19 cellular contexts compared by ENCODE assay signal in the genomic region with DNA sequence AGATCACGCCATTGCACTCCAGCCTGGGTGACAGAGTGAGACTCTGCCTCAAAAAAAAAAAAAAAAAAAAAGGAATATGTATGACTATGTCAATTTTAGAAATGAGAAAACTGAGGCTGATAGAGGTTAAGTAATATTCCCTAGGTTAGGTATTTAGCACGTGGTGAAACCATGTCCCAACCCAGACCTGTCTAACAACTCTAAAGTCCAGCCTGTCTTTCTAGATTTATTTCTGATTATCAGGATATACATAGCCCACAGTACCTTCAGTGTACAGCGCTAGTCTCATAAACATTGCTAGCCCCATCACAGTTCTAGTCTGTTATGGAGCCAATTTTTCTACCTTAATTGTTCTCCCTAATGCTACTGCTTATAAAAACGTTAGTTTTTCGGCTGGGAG.
"Had no signal": no experiment of that assay in that cellular context is flagged by ENCODE, and none has a peak within 500 bp of the region (broad histone marks: within the 10 kb centered on the region; RNA-seq: fewer than 3 reads in every experiment).

No MANE protein-coding gene starts in this region.

- H3K4me1 ChIP-seq: esophagus muscularis mucosa, lower lobe of right lung had no signal

- H3K36me3 ChIP-seq: esophagus muscularis mucosa, gastroesophageal sphincter, heart left ventricle, left lung, lower lobe of right lung had no signal

- ATAC-seq: foreskin keratinocyte; gastroesophageal sphincter; heart left ventricle; left colon; left lung; left ventricle myocardium superior; lower lobe of right lung; mucosa of descending colon; naive thymus-derived CD8-positive, alpha-beta T cell had no signal

- DNase-seq: dermis blood vessel endothelial cell; dorsolateral prefrontal cortex; effector CD4-positive, alpha-beta T cell; effector memory CD4-positive, alpha-beta T cell; foreskin keratinocyte; heart left ventricle; hippocampal formation; left colon; left lung; left ventricle myocardium superior; lower lobe of right lung; mesenchymal stem cell; mucosa of descending colon; naive B cell; naive thymus-derived CD8-positive, alpha-beta T cell had no signal

- H3K9me3 ChIP-seq: esophagus muscularis mucosa, gastroesophageal sphincter, heart left ventricle, left lung, lower lobe of right lung, mucosa of descending colon had no signal

- H3K27me3 ChIP-seq: dorsolateral prefrontal cortex, esophagus muscularis mucosa, foreskin keratinocyte, gastroesophageal sphincter, heart left ventricle, left lung had no signal

- H3K27ac ChIP-seq: coronary artery, dorsolateral prefrontal cortex, epithelial cell of prostate, esophagus muscularis mucosa, foreskin keratinocyte, gastroesophageal sphincter, heart left ventricle, left lung, lower lobe of right lung had no signal

- H3K4me3 ChIP-seq: coronary artery, dorsolateral prefrontal cortex, esophagus muscularis mucosa, gastroesophageal sphincter, heart left ventricle, left lung, lower lobe of right lung, mucosa of descending colon had no signal
